22 cellular contexts compared by ENCODE assay signal in the genomic region with DNA sequence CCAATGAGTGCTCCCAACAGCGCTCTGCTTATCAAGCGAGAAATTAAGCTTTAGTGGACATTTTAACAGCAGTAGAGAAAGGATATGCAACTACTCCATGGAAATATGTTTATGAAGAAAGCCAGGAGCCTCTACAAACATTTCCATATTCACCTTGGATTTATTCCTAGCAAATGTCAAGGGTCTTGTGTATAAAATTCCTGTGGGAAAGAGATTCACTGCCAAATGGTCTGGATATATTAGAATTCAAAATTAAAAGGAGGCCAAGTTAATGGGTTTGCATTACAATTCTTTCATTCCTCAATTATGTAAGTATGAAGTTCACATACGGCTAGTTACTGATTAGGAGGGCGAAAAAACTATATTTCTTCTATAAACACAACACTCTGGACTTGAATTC.
"Had no signal": no experiment of that assay in that cellular context is flagged by ENCODE, and none has a peak within 500 bp of the region (broad histone marks: within the 10 kb centered on the region; RNA-seq: fewer than 3 reads in every experiment).

No MANE protein-coding gene starts in this region.

- H3K9me3 ChIP-seq: esophagus muscularis mucosa, gastroesophageal sphincter, left ventricle myocardium inferior, neutrophil, psoas muscle, right lobe of liver, spleen, tibial nerve, upper lobe of right lung, vagina had no signal

- H3K36me3 ChIP-seq: neutrophil, right lobe of liver, upper lobe of right lung, vagina had no signal

- DNase-seq: effector memory CD4-positive, alpha-beta T cell; glutamatergic neuron; islet precursor cell; left ventricle myocardium inferior; mesenchymal stem cell; naive thymus-derived CD4-positive, alpha-beta T cell; psoas muscle; retina; right lobe of liver; spleen; stimulated activated CD4-positive, alpha-beta T cell treated with anti-CD3 and anti-CD28 coated beads, Interleukin-15, amount 100 ng/mL, for 24 hours; stimulated activated CD4-positive, alpha-beta T cell treated with anti-CD3 and anti-CD28 coated beads, Interleukin-1b, Interleukin-23, amount 100 ng/mL, for 48 hours; stimulated activated CD4-positive, alpha-beta T cell treated with anti-CD3 and anti-CD28 coated beads, Interleukin-4, amount 100 ng/mL, for 24 hours; upper lobe of right lung had no signal

- FAIRE-seq: endometrium had no signal

- H3K27ac ChIP-seq: epithelial cell of prostate, esophagus muscularis mucosa, left ventricle myocardium inferior, neutrophil, psoas muscle, right lobe of liver, spleen, tibial nerve, upper lobe of right lung, vagina had no signal

- H3K4me1 ChIP-seq: psoas muscle, right lobe of liver, spleen, tibial nerve, upper lobe of right lung, vagina had no signal

- H3K4me3 ChIP-seq: esophagus muscularis mucosa, gastroesophageal sphincter, left ventricle myocardium inferior, lung, psoas muscle, right lobe of liver, spleen, tibial nerve, upper lobe of right lung, vagina had no signal

- H3K27me3 ChIP-seq: esophagus muscularis mucosa, gastroesophageal sphincter, neutrophil, right lobe of liver, spleen, tibial nerve, upper lobe of right lung, vagina had no signal
